In genomic region chr3:64591606-64592005, GRCh38 we compare ENCODE assay signal across 7 cellular contexts.
"Had no signal": no experiment of that assay in that cellular context is flagged by ENCODE, and none has a peak within 500 bp of the region (broad histone marks: within the 10 kb centered on the region; RNA-seq: fewer than 3 reads in every experiment).

No MANE protein-coding gene starts in this region.

- H3K4me3 ChIP-seq: GM23338 had no signal

- DNase-seq: H9, HCEC 1CT, IMR-90 had no signal

- H3K4me3 Mint-ChIP-seq: GM23338, H9 had no signal

- H3K9me3 Mint-ChIP-seq: GM23338, H9 had no signal

- H3K27ac Mint-ChIP-seq: GM23338, H9 had no signal

- H2AFZ ChIP-seq: GM23338 had no signal

- ATAC-seq: GM23338 had no signal

- H3K4me2 ChIP-seq: GM23338 had no signal

- FAIRE-seq: H1, H54, HTR-8/SVneo had no signal
